In the genomic region with DNA sequence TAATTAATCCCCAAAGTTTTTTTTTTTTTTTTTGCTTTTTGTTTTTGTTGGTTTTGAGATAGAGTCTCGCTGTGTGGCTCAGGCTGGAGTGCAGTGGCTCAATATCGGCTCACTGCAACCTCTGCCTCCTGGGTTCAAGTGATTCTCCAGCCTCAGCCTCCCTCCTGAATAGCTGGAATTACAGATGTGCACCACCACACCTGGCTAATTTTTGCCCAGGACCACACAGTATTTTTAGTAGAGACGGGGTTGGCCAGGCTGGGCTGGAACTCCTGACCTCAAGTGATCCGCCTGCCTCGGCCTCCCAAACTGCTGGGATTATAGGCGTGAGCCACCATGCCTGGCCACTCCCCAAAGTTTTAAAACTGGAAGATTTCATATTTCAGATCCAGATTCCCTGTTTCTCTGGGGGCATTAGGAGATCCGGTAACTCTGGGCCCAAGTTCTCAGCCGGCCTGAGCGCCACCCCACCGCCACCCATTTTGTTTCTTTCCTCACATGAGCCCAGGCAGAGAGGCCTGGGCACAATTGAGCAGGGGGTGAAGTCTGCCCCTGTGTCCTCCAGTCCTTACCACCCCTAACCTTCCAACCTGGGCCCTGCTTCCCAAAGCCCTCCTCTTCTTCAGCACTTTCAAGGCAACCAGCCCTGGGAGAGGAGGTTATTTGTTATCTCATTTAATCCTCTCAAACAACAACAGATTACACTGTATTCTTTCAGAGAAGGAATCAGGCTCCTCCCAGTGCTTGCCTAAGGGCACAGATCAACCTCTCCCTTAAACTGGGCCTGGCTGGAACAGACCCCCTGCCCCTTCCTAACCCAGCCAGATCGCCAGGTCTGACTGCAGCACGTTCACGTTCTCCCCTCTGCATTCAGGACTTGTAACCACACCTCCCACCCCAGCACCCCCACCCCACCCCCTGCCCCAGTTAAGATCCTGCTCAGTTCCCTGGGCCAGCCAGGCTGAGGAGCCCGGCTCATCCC, we compare ENCODE assay signal across 11 cellular contexts. TPM values are rescaled to one million over a fixed set of nuclear protein-coding genes. Genes with fewer than 3 reads are reported as not detected.
A peak's percentile ranks its signal among the peaks of the same experiment; 100 is the strongest.
DNase-seq lines count a peak whose midpoint lies in the region; ATAC-seq and TF ChIP-seq lines count a peak whose summit lies in the region.
"Had no signal": no experiment of that assay in that cellular context is flagged by ENCODE, and none has a peak within 500 bp of the region (broad histone marks: within the 10 kb centered on the region; RNA-seq: fewer than 3 reads in every experiment).

No MANE protein-coding gene starts in this region.

- peak overlapping the region in 2 of 3 donors; percentile 61 to 66 for H3K27ac ChIP-seq in right lobe of liver
- H3K27ac ChIP-seq in stomach smooth muscle (ENCODE audit: low read length) = peak overlapping the region; percentile 94
- H3K27ac ChIP-seq in effector memory CD4-positive, alpha-beta T cell (ENCODE audit: insufficient read depth, low read length, poor library complexity, severe bottlenecking) = no peak overlapping the region

- intact Hi-C loops in activated T-helper 1 cell treated with anti-CD3 and anti-CD28 coated beads, Interleukin-12 subunit alpha, Interleukin-12 subunit beta, Interleukin-2, Interleukin-4 antibody, amounts not matched to agents 30 ng/mL and 10 ng/mL and 1 ng/mL, durations not matched to agents 14 hours and 24 hours and 36 hours (cut with micrococcal nuclease) = loop anchor here (5.0 kb wide), 2 partner anchors 33 to 188 kb away; a partner anchor contains a TSS
- intact Hi-C loops in right lobe of liver (cut with DNase I) = no loop called here

- no peaks in the 10 kb centered on the region for H3K9me3 ChIP-seq in right lobe of liver
- H3K9me3 ChIP-seq in stomach smooth muscle (ENCODE audit: control insufficient read depth in 2 of 2, low read length in 2 of 2) = no peaks in the 10 kb centered on the region
- H3K9me3 ChIP-seq in effector memory CD4-positive, alpha-beta T cell (ENCODE audit: control insufficient read depth, low read length) = no peaks in the 10 kb centered on the region

- H3K27ac Mint-ChIP-seq in activated T-helper 1 cell treated with anti-CD3 and anti-CD28 coated beads, Interleukin-12 subunit alpha, Interleukin-12 subunit beta, Interleukin-2, Interleukin-4 antibody, amounts not matched to agents 30 ng/mL and 10 ng/mL and 1 ng/mL, durations not matched to agents 14 hours and 24 hours and 36 hours = peak overlapping the region; percentile 63

- peaks cover 29% of the 10 kb centered on the region for H3K4me1 Mint-ChIP-seq in activated T-helper 1 cell treated with anti-CD3 and anti-CD28 coated beads, Interleukin-12 subunit alpha, Interleukin-12 subunit beta, Interleukin-2, Interleukin-4 antibody, amounts not matched to agents 30 ng/mL and 10 ng/mL and 1 ng/mL, durations not matched to agents 14 hours and 24 hours and 36 hours (ENCODE audit: low read depth)

- 85% methylated on average over 6 of the region's 14 CpGs for WGBS in right lobe of liver (ENCODE audit: insufficient coverage, low coverage, low lambda C conversion rate, missing lambda C conversion rate)

- peak overlapping the region in 1 of 2 donors; percentile 33 for H3K9ac ChIP-seq in stomach smooth muscle (ENCODE audit: low read length in 2 of 2)

- TF ChIP-seq POLR2A in right lobe of liver (IDR thresholded peaks at IDR 0.05) = no peak

- H3K9me3 Mint-ChIP-seq in activated T-helper 1 cell treated with anti-CD3 and anti-CD28 coated beads, Interleukin-12 subunit alpha, Interleukin-12 subunit beta, Interleukin-2, Interleukin-4 antibody, amounts not matched to agents 30 ng/mL and 10 ng/mL and 1 ng/mL, durations not matched to agents 14 hours and 24 hours and 36 hours = no peaks in the 10 kb centered on the region

- DNase-seq in NCI-H82 (lab: John Stamatoyannopoulos, UW) (peak; percentile 13), NCI-H82 treated with DMSO at 0.1 percent for 48 hours (lab: John Stamatoyannopoulos, UW; ENCODE audit: unreplicated experiment) (no peak), right lobe of liver (no peak), cerebellar nuclear complex (lab: John Stamatoyannopoulos, UW) (no peak), nucleus accumbens (lab: John Stamatoyannopoulos, UW) (no peak)
- no peak for DNase-seq in activated T-helper 1 cell treated with anti-CD3 and anti-CD28 coated beads, Interleukin-12 subunit alpha, Interleukin-12 subunit beta, Interleukin-2, Interleukin-4 antibody, amounts not matched to agents 30 ng/mL and 10 ng/mL and 1 ng/mL, durations not matched to agents 14 hours and 24 hours and 36 hours (ENCODE audit: low spot score)
- no peak for DNase-seq in effector memory CD4-positive, alpha-beta T cell
- DNase-seq: effector CD4-positive, alpha-beta T cell; NCI-H1105; stimulated activated naive CD4-positive, alpha-beta T cell had no signal

- ATAC-seq in right lobe of liver = no peak

- H3K4me1 ChIP-seq in right lobe of liver = peaks cover 0 to 7% (median 0%) of the 10 kb centered on the region in 4 donors
- peaks cover 26% of the 10 kb centered on the region for H3K4me1 ChIP-seq in stomach smooth muscle (ENCODE audit: control insufficient read depth, insufficient read depth, low read length)
- peaks cover 27% of the 10 kb centered on the region for H3K4me1 ChIP-seq in effector memory CD4-positive, alpha-beta T cell (ENCODE audit: control insufficient read depth, insufficient read depth, low read length, poor library complexity, severe bottlenecking)

- H3K36me3 ChIP-seq in right lobe of liver (no peaks in the 10 kb centered on the region), stomach smooth muscle (ENCODE audit: control insufficient read depth in 2 of 2, insufficient read depth in 2 of 2, low read length in 2 of 2) (no peaks in the 10 kb centered on the region)
- no peaks in the 10 kb centered on the region for H3K36me3 ChIP-seq in effector memory CD4-positive, alpha-beta T cell (ENCODE audit: control insufficient read depth, insufficient read depth, low read length)

- H3K27me3 ChIP-seq in right lobe of liver (no peaks in the 10 kb centered on the region), stomach smooth muscle (ENCODE audit: control insufficient read depth in 1 of 2, insufficient read depth in 2 of 2, low read length in 2 of 2) (no peaks in the 10 kb centered on the region)
- H3K27me3 ChIP-seq in effector memory CD4-positive, alpha-beta T cell (replicated peaks; ENCODE audit: control insufficient read depth, insufficient read depth, low read length, poor library complexity, severe bottlenecking) = no peaks in the 10 kb centered on the region

- TF ChIP-seq CTCF in right lobe of liver (IDR thresholded peaks at IDR 0.05) = no peak

- H3K27me3 Mint-ChIP-seq in activated T-helper 1 cell treated with anti-CD3 and anti-CD28 coated beads, Interleukin-12 subunit alpha, Interleukin-12 subunit beta, Interleukin-2, Interleukin-4 antibody, amounts not matched to agents 30 ng/mL and 10 ng/mL and 1 ng/mL, durations not matched to agents 14 hours and 24 hours and 36 hours (ENCODE audit: insufficient read depth) = no peaks in the 10 kb centered on the region

- H3K4me3 ChIP-seq in right lobe of liver (no peak overlapping the region), stomach smooth muscle (ENCODE audit: low read length in 2 of 2) (no peak overlapping the region)
- no peak overlapping the region for H3K4me3 ChIP-seq in effector memory CD4-positive, alpha-beta T cell (ENCODE audit: insufficient read depth, low read depth, low read length, poor library complexity, severe bottlenecking)

- H3K4me3 Mint-ChIP-seq in activated T-helper 1 cell treated with anti-CD3 and anti-CD28 coated beads, Interleukin-12 subunit alpha, Interleukin-12 subunit beta, Interleukin-2, Interleukin-4 antibody, amounts not matched to agents 30 ng/mL and 10 ng/mL and 1 ng/mL, durations not matched to agents 14 hours and 24 hours and 36 hours = peak overlapping the region; percentile 66

- H3K36me3 Mint-ChIP-seq in activated T-helper 1 cell treated with anti-CD3 and anti-CD28 coated beads, Interleukin-12 subunit alpha, Interleukin-12 subunit beta, Interleukin-2, Interleukin-4 antibody, amounts not matched to agents 30 ng/mL and 10 ng/mL and 1 ng/mL, durations not matched to agents 14 hours and 24 hours and 36 hours (ENCODE audit: low read depth) = peaks cover 2% of the 10 kb centered on the region

RNA-seq across cellular contexts. Expression of a gene that starts 1.9 kb away (rescaled TPM):
- total RNA-seq in activated T-helper 1 cell treated with anti-CD3 and anti-CD28 coated beads, Interleukin-12 subunit alpha, Interleukin-12 subunit beta, Interleukin-2, Interleukin-4 antibody, amounts not matched to agents 30 ng/mL and 10 ng/mL and 1 ng/mL, durations not matched to agents 14 hours and 24 hours and 36 hours = 151 and 154 TPM in 2 replicates
- total RNA-seq in right lobe of liver = 10 to 100 TPM; 19.9 to 41.8 (median 27.4) TPM

RNA-seq across cellular contexts. Expression of a gene that starts 46.3 kb away (rescaled TPM):
- total RNA-seq in activated T-helper 1 cell treated with anti-CD3 and anti-CD28 coated beads, Interleukin-12 subunit alpha, Interleukin-12 subunit beta, Interleukin-2, Interleukin-4 antibody, amounts not matched to agents 30 ng/mL and 10 ng/mL and 1 ng/mL, durations not matched to agents 14 hours and 24 hours and 36 hours = 36.6 and 39.1 TPM in 2 replicates
- total RNA-seq in right lobe of liver = 10 to 100 TPM in 5 of 6 experiments, 1 to 10 TPM in 1; 7.9 to 42.6 (median 16.9) TPM
